ENCODE assay signal across 8 cellular contexts in genomic region chrX:78652971-78653822, GRCh38.
DNase-seq lines count a peak whose midpoint lies in the region; ATAC-seq and TF ChIP-seq lines count a peak whose summit lies in the region.

No MANE protein-coding gene starts in this region.

- no peaks in the 10 kb centered on the region for H3K27me3 ChIP-seq in GM06990 (replicated peaks; ENCODE audit: control insufficient read depth, insufficient read depth, low read length)

- DNase-seq in GM06990 (ENCODE audit: extremely low read depth, insufficient read length) (peak; percentile 31), RKO (ENCODE audit: low spot score) (peak; percentile 28), foreskin melanocyte (peak; percentile 53), DMS153 treated with DMSO at 0.1 percent for 48 hours (lab: John Stamatoyannopoulos, UW; ENCODE audit: unreplicated experiment) (no peak), NCI-H524 (lab: John Stamatoyannopoulos, UW) (no peak)

- no peak overlapping the region for H3K4me3 ChIP-seq in GM06990 (replicated peaks; ENCODE audit: low read depth, low read length)

- ATAC-seq in HG02610 (IDR thresholded peaks at IDR 0.05; ENCODE audit: unreplicated experiment), result peak; percentile 60
- no peak for ATAC-seq in GM19467 (IDR thresholded peaks at IDR 0.05; ENCODE audit: unreplicated experiment)
- no peak for ATAC-seq in HG03521 (IDR thresholded peaks at IDR 0.05; ENCODE audit: unreplicated experiment)

- no peak for TF ChIP-seq CTCF in GM06990 (IDR thresholded peaks at IDR 0.05; ENCODE audit: insufficient read depth, low read length, poor library complexity, severe bottlenecking)

- H3K36me3 ChIP-seq in GM06990 (ENCODE audit: control insufficient read depth, insufficient read depth, low read length), result no peaks in the 10 kb centered on the region

Comparison
In these comparisons a context has a peak if more than half of its experiments do, and no peak if none do; other contexts are left out.
1. DNase-seq: peak in GM06990 (single experiment), RKO (single experiment) and foreskin melanocyte (single experiment); none in DMS153 treated with DMSO at 0.1 percent for 48 hours (single experiment) and NCI-H524 (0 of 2).